Comparison of ENCODE assay signal across 21 cellular contexts in the genomic region with DNA sequence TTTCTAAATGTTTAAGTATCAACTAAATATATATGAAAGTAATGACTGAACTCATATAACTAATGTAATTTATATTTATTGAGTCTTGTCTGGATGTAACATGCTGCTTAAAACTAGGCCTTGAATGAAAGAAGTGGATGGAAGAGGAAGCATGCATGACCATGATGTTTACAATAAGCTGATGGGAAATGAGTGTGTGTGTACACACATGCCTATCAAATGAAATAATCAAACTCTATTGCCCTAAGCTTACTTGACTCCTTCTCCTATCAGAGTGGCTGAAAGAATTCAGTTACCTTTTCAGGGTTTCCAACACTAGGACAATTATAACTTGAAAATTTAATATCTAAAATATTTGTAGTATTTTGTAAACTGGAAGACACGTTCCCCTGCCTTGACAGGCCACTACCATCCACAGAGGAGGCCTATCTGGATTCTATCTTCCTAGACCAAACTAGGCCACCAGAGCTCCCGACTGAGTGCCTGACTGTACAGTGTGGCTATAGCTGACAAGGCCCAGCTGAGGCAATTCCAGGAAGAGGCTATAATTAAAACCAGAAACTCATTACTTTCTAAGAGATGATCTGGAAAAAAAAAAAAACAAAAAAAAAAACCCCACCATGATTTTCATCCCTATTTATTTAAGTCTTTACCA. TPM values are rescaled to one million over a fixed set of nuclear protein-coding genes. Genes with fewer than 3 reads are reported as not detected.
A peak's percentile ranks its signal among the peaks of the same experiment; 100 is the strongest.
DNase-seq lines count a peak whose midpoint lies in the region; ATAC-seq, FAIRE-seq and TF ChIP-seq lines count a peak whose summit lies in the region.
"Had no signal": no experiment of that assay in that cellular context is flagged by ENCODE, and none has a peak within 500 bp of the region (broad histone marks: within the 10 kb centered on the region; RNA-seq: fewer than 3 reads in every experiment).

No MANE protein-coding gene starts in this region.

- H3K4me3 ChIP-seq in endothelial cell of umbilical vein (replicated peaks in 1 of 3; ENCODE audit: insufficient read depth in 1 of 3, low read depth in 1 of 3, low read length in 3 of 3) (no peak overlapping the region), mucosa of descending colon (no peak overlapping the region)
- H3K4me3 ChIP-seq: BLaER1, prostate gland, thoracic aorta had no signal

- H3K9ac ChIP-seq in endothelial cell of umbilical vein (replicated peaks; ENCODE audit: extremely low read depth, insufficient read depth, low read length) = peak overlapping the region; percentile 35
- H3K9ac ChIP-seq: BLaER1 had no signal

- CTCF ChIA-PET in endothelial cell of umbilical vein (lab: Charles Lee) = interaction anchor here (0.8 to 2.6 kb wide), 10 partner anchors 8 to 577 kb away, joined by 3 to 27 read pairs (median 4); no protein-coding TSS in a partner anchor

- no peaks in the 10 kb centered on the region for H3K27me3 ChIP-seq in endothelial cell of umbilical vein (ENCODE audit: control insufficient read depth in 2 of 2, insufficient read depth in 2 of 2, low read length in 2 of 2)
- H3K27me3 ChIP-seq: BLaER1 had no signal

- H4K20me1 ChIP-seq in endothelial cell of umbilical vein (replicated peaks; ENCODE audit: control insufficient read depth, extremely low read depth, insufficient read depth, low read length) = no peaks in the 10 kb centered on the region
- H4K20me1 ChIP-seq: BLaER1 had no signal

- ATAC-seq in mucosa of descending colon (peak; percentile 64), GM21423 (IDR thresholded peaks at IDR 0.05; ENCODE audit: unreplicated experiment) (no peak), HG03457 (IDR thresholded peaks at IDR 0.05; ENCODE audit: unreplicated experiment) (no peak)
- ATAC-seq: natural killer cell treated with Interleukin-12 subunit alpha and Interleukin-12 subunit beta and Interleukin-15 and Interleukin-18, amount 100 ng/mL, for 72 hours; T-helper 17 cell had no signal

- POLR2A ChIA-PET in endothelial cell of umbilical vein (lab: Charles Lee) = interaction anchor here (3.7 kb wide), 1 partner anchor 12 kb away, joined by 16 read pairs; no protein-coding TSS in a partner anchor

- intact Hi-C loops in endothelial cell of umbilical vein (cut with micrococcal nuclease) = loop anchor here (10.0 kb wide), 1 partner anchor 303 kb away; no protein-coding TSS in a partner anchor
- intact Hi-C loops in mucosa of descending colon (cut with DNase I, micrococcal nuclease) = no loop called here

- TF ChIP-seq POLR2A in endothelial cell of umbilical vein (IDR thresholded peaks at IDR 0.05; ENCODE audit: low read depth, low read length) = no peak

- FAIRE-seq in endothelial cell of umbilical vein (lab: Jason Lieb, UNC) = peak; percentile 67

- H3K4me3 Mint-ChIP-seq in progenitor cell of endocrine pancreas (ENCODE audit: low read depth) = no peak overlapping the region
- H3K4me3 Mint-ChIP-seq: natural killer cell treated with Interleukin-12 subunit alpha and Interleukin-12 subunit beta and Interleukin-15 and Interleukin-18, amount 100 ng/mL, for 72 hours; T-helper 17 cell had no signal

- peaks cover 6% of the 10 kb centered on the region for H3K27me3 Mint-ChIP-seq in progenitor cell of endocrine pancreas
- H3K27me3 Mint-ChIP-seq: T-helper 17 cell had no signal

- no peaks in the 10 kb centered on the region for H3K9me3 ChIP-seq in endothelial cell of umbilical vein (replicated peaks; ENCODE audit: control insufficient read depth, insufficient read depth, low read length)
- H3K9me3 ChIP-seq in mucosa of descending colon = no peaks in the 10 kb centered on the region
- H3K9me3 ChIP-seq: BLaER1, prostate gland, thoracic aorta had no signal

- H3K4me2 ChIP-seq in endothelial cell of umbilical vein (ENCODE audit: insufficient read depth, low read length) = peak overlapping the region; percentile 59
- H3K4me2 ChIP-seq: BLaER1 had no signal

- peaks cover 0 to 6% of the 10 kb centered on the region in 2 experiments for H3K36me3 ChIP-seq in endothelial cell of umbilical vein (ENCODE audit: control insufficient read depth in 2 of 2, extremely low read depth in 1 of 2, insufficient read depth in 2 of 2, low read length in 2 of 2)
- no peaks in the 10 kb centered on the region for H3K36me3 ChIP-seq in mucosa of descending colon (ENCODE audit: low read depth)
- H3K36me3 ChIP-seq: BLaER1, prostate gland, thoracic aorta had no signal

- no peaks in the 10 kb centered on the region for H3K36me3 Mint-ChIP-seq in progenitor cell of endocrine pancreas (ENCODE audit: insufficient read depth)

- no peak overlapping the region for H2AFZ ChIP-seq in endothelial cell of umbilical vein (ENCODE audit: low read depth, low read length)

- H3K27ac Mint-ChIP-seq in progenitor cell of endocrine pancreas = no peak overlapping the region
- H3K27ac Mint-ChIP-seq: activated T-helper 2 cell treated with anti-CD3 and anti-CD28 coated beads, Interferon-gamma antibody, Interleukin-2, Interleukin-4, amounts not matched to agents 10 μg/mL and 5 μg/mL and 100 μg/mL, durations not matched to agents 14 hours and 24 hours and 36 hours; natural killer cell treated with Interleukin-12 subunit alpha and Interleukin-12 subunit beta and Interleukin-15 and Interleukin-18, amount 100 ng/mL, for 72 hours; T-helper 17 cell had no signal

- no TSS peak for BruUV-seq in endothelial cell of umbilical vein (replicated peaks; lab: Mats Ljungman, UMichigan)

- H3K4me1 Mint-ChIP-seq in progenitor cell of endocrine pancreas (ENCODE audit: low read depth) = no peaks in the 10 kb centered on the region
- H3K4me1 Mint-ChIP-seq: T-helper 17 cell had no signal

- dilution Hi-C loops in endothelial cell of umbilical vein (cut with MboI; ENCODE audit: extremely low pct_ligation_motif_present, low sequenced_read_pairs) = no loop called here

- H3K4me1 ChIP-seq in endothelial cell of umbilical vein (ENCODE audit: control insufficient read depth, extremely low read depth, insufficient read depth, low read length) = peaks cover 39% of the 10 kb centered on the region
- no peaks in the 10 kb centered on the region for H3K4me1 ChIP-seq in mucosa of descending colon (ENCODE audit: low read depth)
- H3K4me1 ChIP-seq: BLaER1, prostate gland had no signal

- H3K79me2 ChIP-seq in endothelial cell of umbilical vein (ENCODE audit: control insufficient read depth, insufficient read depth, low read length) = peaks cover 97% of the 10 kb centered on the region

- DNase-seq in EH (ENCODE audit: low read depth) (peak; percentile 78), endothelial cell of umbilical vein (ENCODE audit: low read depth, low spot score) (peak; percentile 80), mucosa of descending colon (no peak), MV-4-11 (lab: John Stamatoyannopoulos, UW) (no peak), progenitor cell of endocrine pancreas (ENCODE audit: low spot score, unreplicated experiment) (no peak)
- DNase-seq: central memory CD4-positive, alpha-beta T cell; glutamatergic neuron; H7; Karpas-422; mesendoderm; NCI-H1436; SHP77; T-helper 17 cell had no signal

- H3K9me1 ChIP-seq in endothelial cell of umbilical vein (replicated peaks; ENCODE audit: control insufficient read depth, extremely low read depth, insufficient read depth, low read length) = no peaks in the 10 kb centered on the region

- TF ChIP-seq CTCF in endothelial cell of umbilical vein (IDR thresholded peaks at IDR 0.05; ENCODE audit: extremely low read depth in 1 of 2, insufficient read depth in 1 of 2, low read depth in 1 of 2, low read length in 2 of 2) = no peak
- no peak for TF ChIP-seq CTCF in mucosa of descending colon (IDR thresholded peaks at IDR 0.05)
- no peak for TF ChIP-seq CTCF in progenitor cell of endocrine pancreas (IDR thresholded peaks at IDR 0.05; ENCODE audit: unreplicated experiment)

- H3K27ac ChIP-seq in endothelial cell of umbilical vein (ENCODE audit: insufficient read depth, low read depth, low read length) = peak overlapping the region; percentile 77
- H3K27ac ChIP-seq: BLaER1, prostate gland, thoracic aorta had no signal

- peaks cover 11% of the 10 kb centered on the region for H3K9me3 Mint-ChIP-seq in progenitor cell of endocrine pancreas (ENCODE audit: low read depth)
- H3K9me3 Mint-ChIP-seq: activated T-helper 2 cell treated with anti-CD3 and anti-CD28 coated beads, Interferon-gamma antibody, Interleukin-2, Interleukin-4, amounts not matched to agents 10 μg/mL and 5 μg/mL and 100 μg/mL, durations not matched to agents 14 hours and 24 hours and 36 hours had no signal

TF ChIP-seq in PFSK-1, 5 proteins besides CTCF, POLR2A, EP300 and RAD21:
- TF ChIP-seq SIN3A (IDR thresholded peaks at IDR 0.05; ENCODE audit: borderline replicate concordance, insufficient read depth, low read length) = no peak
- TF ChIP-seq FOXP2 (optimal IDR thresholded peaks at IDR 0.05; ENCODE audit: borderline replicate concordance, extremely low read depth, extremely low read length, insufficient read depth) = peak; percentile 6

TF ChIP-seq in endothelial cell of umbilical vein, 7 proteins besides CTCF, POLR2A, EP300 and RAD21:
- TF ChIP-seq FOS (IDR thresholded peaks at IDR 0.05; ENCODE audit: borderline replicate concordance, insufficient read depth, low read length) (peak; percentile 64), EZH2 (IDR thresholded peaks at IDR 0.05; ENCODE audit: borderline replicate concordance, low read depth, low read length, severe bottlenecking) (no peak), POLR2AphosphoS5 (IDR thresholded peaks at IDR 0.05; ENCODE audit: insufficient read depth, low read depth, low read length) (peak; percentile 50), GATA2 (IDR thresholded peaks at IDR 0.05; ENCODE audit: insufficient read depth, insufficient read length, low read depth, low read length) (peak; percentile 70), MYC (IDR thresholded peaks at IDR 0.05; ENCODE audit: low read depth, low read length) (peak; percentile 54), JUN (IDR thresholded peaks at IDR 0.05; ENCODE audit: borderline replicate concordance, insufficient read depth, insufficient read length, low read depth) (peak; percentile 77)
- TF ChIP-seq, protein P1, sequence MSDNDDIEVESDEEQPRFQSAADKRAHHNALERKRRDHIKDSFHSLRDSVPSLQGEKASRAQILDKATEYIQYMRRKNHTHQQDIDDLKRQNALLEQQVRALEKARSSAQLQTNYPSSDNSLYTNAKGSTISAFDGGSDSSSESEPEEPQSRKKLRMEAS (IDR thresholded peaks at IDR 0.05; ENCODE audit: insufficient read depth, insufficient read length) = peak; percentile 39

RNA-seq across cellular contexts. Expression of a gene that starts 7.6 kb away (rescaled TPM):
- 12.1 TPM for polyA plus RNA-seq in PFSK-1 (2012; ENCODE audit: insufficient read length, low read depth)
- total RNA-seq in endothelial cell of umbilical vein (44.0 and 50.0 TPM in 2 replicates), mucosa of descending colon (10 to 100 TPM in 1 of 3 donors, 1 to 10 TPM in 2; 6.1 to 10.4 (median 6.5) TPM), progenitor cell of endocrine pancreas (0.46 and 0.75 TPM in 2 replicates)
- 16.3 and 21.9 TPM in 2 replicates for polyA plus RNA-seq in endothelial cell of umbilical vein
- 21.2 and 22.9 TPM in 2 replicates for polyA plus RNA-seq in endothelial cell of umbilical vein (2011; cell fraction: cytosol; rRNA removed)
- 30.7 and 36.0 TPM in 2 replicates for polyA plus RNA-seq in endothelial cell of umbilical vein (2011; cell fraction: nucleus; rRNA removed)
- polyA plus RNA-seq in endothelial cell of umbilical vein (2012) = 37.8 and 39.0 TPM in 2 replicates
- 45.1 and 46.4 TPM in 2 replicates for polyA minus RNA-seq in endothelial cell of umbilical vein
- polyA minus RNA-seq in endothelial cell of umbilical vein (2011; cell fraction: cytosol; rRNA and poly(A)+ RNA removed) = 0.41 TPM
- 120 and 128 TPM in 2 replicates for polyA minus RNA-seq in endothelial cell of umbilical vein (2011; cell fraction: nucleus; rRNA and poly(A)+ RNA removed)
- total RNA-seq: activated T-helper 2 cell treated with anti-CD3 and anti-CD28 coated beads, Interferon-gamma antibody, Interleukin-2, Interleukin-4, amounts not matched to agents 10 μg/mL and 5 μg/mL and 100 μg/mL, durations not matched to agents 14 hours and 24 hours and 36 hours had no signal

Comparison
In these comparisons a context has a peak if more than half of its experiments do, and no peak if none do; other contexts are left out.
1. DNase-seq: peak in EH (single experiment) and endothelial cell of umbilical vein (single experiment); none in mucosa of descending colon (0 of 3), MV-4-11 (single experiment) and progenitor cell of endocrine pancreas (single experiment).